ENCODE assay signal across 8 cellular contexts in the genomic region with DNA sequence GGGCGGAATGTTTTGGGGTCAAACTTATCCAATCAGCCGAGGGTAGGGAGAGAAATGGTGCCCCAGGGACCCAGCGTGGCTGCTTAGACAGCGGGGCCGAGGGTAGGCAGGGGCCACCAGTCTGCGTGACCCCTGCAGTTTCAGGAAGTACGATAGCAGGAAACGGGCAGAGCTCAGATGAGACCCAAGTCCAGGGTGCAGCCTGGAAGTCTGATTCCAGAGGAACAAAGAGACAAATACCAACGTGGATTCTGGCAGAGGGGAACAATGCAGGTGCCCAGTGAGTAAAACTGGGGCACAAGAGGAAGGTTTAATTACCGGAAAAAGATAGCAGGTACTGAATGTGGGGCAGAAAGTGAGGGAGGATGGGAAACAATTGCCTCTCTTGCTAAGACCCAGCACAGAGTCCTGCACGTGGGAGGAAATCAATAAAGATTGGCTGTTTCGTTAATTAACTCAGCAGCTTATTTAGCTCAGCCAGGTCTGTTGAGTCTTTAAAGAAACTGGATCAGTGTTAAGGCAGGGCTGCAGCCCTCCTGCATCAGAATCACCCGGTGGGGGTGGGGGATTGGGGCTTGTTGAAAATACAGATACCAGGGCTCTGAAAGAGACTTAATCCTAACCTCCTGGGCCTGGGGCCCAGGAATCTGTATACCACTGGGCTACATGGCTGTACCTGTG. TPM values are rescaled to one million over a fixed set of nuclear protein-coding genes. Genes with fewer than 3 reads are reported as not detected.
A peak's percentile ranks its signal among the peaks of the same experiment; 100 is the strongest.
DNase-seq lines count a peak whose midpoint lies in the region; ATAC-seq, FAIRE-seq and TF ChIP-seq lines count a peak whose summit lies in the region.

No MANE protein-coding gene starts in this region.

- peak; percentile 55 for TF ChIP-seq POLR2A in GM12878 (IDR thresholded peaks at IDR 0.05; ENCODE audit: low read depth, low read length)
- no peak for TF ChIP-seq POLR2A in H54 (IDR thresholded peaks at IDR 0.05; ENCODE audit: low read depth, low read length)

- H3K4me1 ChIP-seq in GM12878 (ENCODE audit: control insufficient read depth, insufficient read depth, low read length): peaks cover 15% of the 10 kb centered on the region

- peaks cover 9% of the 10 kb centered on the region for H3K27me3 Mint-ChIP-seq in nephron (ENCODE audit: low read depth)

- BruUV-seq in GM12878 (replicated peaks; lab: Mats Ljungman, UMichigan): TSS peak; percentile 93

- POLR2A ChIA-PET in GM12878 (lab: Charles Lee): interaction anchor here (0.7 to 1.4 kb wide), 6 partner anchors 10 to 100 kb away, joined by 3 to 8 read pairs (median 4); partner anchors contain the start of genes CBX3 and NFE2L3

- H3K4me3 Mint-ChIP-seq in nephron: peak overlapping the region; percentile 78 to 84 (median 82)

- peak overlapping the region; percentile 55 for H3K9ac ChIP-seq in GM12878 (ENCODE audit: control insufficient read depth, insufficient read depth, low read length)

- FAIRE-seq in GM12878 (lab: Jason Lieb, UNC) (no peak), H54 (lab: Jason Lieb, UNC) (no peak)

- no peaks in the 10 kb centered on the region for H3K36me3 Mint-ChIP-seq in nephron (ENCODE audit: low read depth)

- CTCF ChIA-PET in GM12878 (lab: Yijun Ruan, JAX): interaction anchor here (0.5 to 1.7 kb wide), 8 partner anchors 11 to 264 kb away, joined by 3 to 15 read pairs (median 4); no protein-coding TSS in a partner anchor

- SMC1A ChIA-PET in GM12878 (lab: Charles Lee; ENCODE audit: uncharacterized antibody, unreplicated experiment): interaction anchor here (0.7 to 1.2 kb wide), 5 partner anchors 10 to 264 kb away, joined by 3 to 4 read pairs (median 4); no protein-coding TSS in a partner anchor

- TF ChIP-seq RAD21 in GM12878 (IDR thresholded peaks at IDR 0.05; ENCODE audit: insufficient read depth, low read depth, low read length): no peak

- TF ChIP-seq CTCF in GM10266 (IDR thresholded peaks at IDR 0.05; ENCODE audit: control insufficient read depth, insufficient read depth, low read depth, missing control alignments) (no peak), GM12878 (IDR thresholded peaks at IDR 0.05 in 2 of 3, conservative IDR thresholded peaks at IDR 0.05 in 1 of 3; ENCODE audit: control insufficient read depth in 2 of 3, extremely low read depth in 1 of 3, insufficient read depth in 1 of 3, low read depth in 3 of 3, low read length in 3 of 3) (no peak), nephron (IDR thresholded peaks at IDR 0.05; ENCODE audit: unreplicated experiment in 3 of 3) (no peak)

- H2AFZ ChIP-seq in GM12878 (ENCODE audit: control insufficient read depth, low read depth, low read length): peak overlapping the region; percentile 65

- TF ChIP-seq EP300 in GM12878 (IDR thresholded peaks at IDR 0.05; ENCODE audit: borderline replicate concordance in 1 of 2, control insufficient read depth in 1 of 2, low read depth in 2 of 2, low read length in 2 of 2): no peak

- no peaks in the 10 kb centered on the region for H4K20me1 ChIP-seq in GM12878 (ENCODE audit: control insufficient read depth, insufficient read depth)

- ATAC-seq in HG03159 (IDR thresholded peaks at IDR 0.05; ENCODE audit: unreplicated experiment) (peak; percentile 46), GM12878 (peak; percentile 87), HG02763 (IDR thresholded peaks at IDR 0.05; ENCODE audit: unreplicated experiment) (no peak), GM19328 (IDR thresholded peaks at IDR 0.05; ENCODE audit: unreplicated experiment) (no peak)

- no peaks in the 10 kb centered on the region for H3K9me3 Mint-ChIP-seq in nephron

- intact Hi-C loops in GM12878 (cut with micrococcal nuclease; ENCODE audit: unreplicated experiment): no loop called here

- in situ Hi-C loops in GM12878 (cut with MboI): no loop called here

- H3K4me1 Mint-ChIP-seq in nephron: peaks cover 15% of the 10 kb centered on the region

- peak; percentile 31 for DNase-seq in GM10266 (ENCODE audit: extremely low spot score)
- DNase-seq in GM12878 (ENCODE audit: low read depth, low spot score): no peak
- DNase-seq in stimulated activated CD8-positive, alpha-beta memory T cell treated with anti-CD3 and anti-CD28 coated beads, Interleukin-4, amount 100 ng/mL, for 48 hours: no peak
- no peak for DNase-seq in H54 (ENCODE audit: insufficient read length, low spot score)

- H3K36me3 ChIP-seq in GM12878 (ENCODE audit: control insufficient read depth in 2 of 2, insufficient read depth in 2 of 2, low read length in 1 of 2): no peaks in the 10 kb centered on the region

- peak overlapping the region; percentile 58 for H3K4me3 ChIP-seq in GM12878

- RAD21 ChIA-PET in GM12878 (lab: Charles Lee; ENCODE audit: unreplicated experiment): interaction anchor here (0.9 to 2.4 kb wide), 10 partner anchors 9 to 297 kb away, joined by 3 to 8 read pairs (median 5); partner anchors contain the start of gene NFE2L3

- H3K27ac Mint-ChIP-seq in nephron: peak overlapping the region; percentile 80 to 94 (median 94)

- H3K27me3 ChIP-seq in GM12878 (replicated peaks in 1 of 2; ENCODE audit: control insufficient read depth in 2 of 2, insufficient read depth in 2 of 2, low read length in 1 of 2): no peaks in the 10 kb centered on the region

- H3K4me2 ChIP-seq in GM12878 (ENCODE audit: control insufficient read depth, insufficient read depth): peak overlapping the region; percentile 84

- H3K9me3 ChIP-seq in GM12878 (replicated peaks; ENCODE audit: control insufficient read depth, insufficient read depth, low read length): no peaks in the 10 kb centered on the region

- WGBS in GM12878 (ENCODE audit: insufficient coverage, insufficient replicate concordance, low lambda C conversion rate, missing lambda C conversion rate): 0% methylated on average over 13 of the region's 13 CpGs

- peak overlapping the region; percentile 63 for H3K27ac ChIP-seq in GM12878 (ENCODE audit: control insufficient read depth, insufficient read depth)

- peaks cover 5% of the 10 kb centered on the region for H3K79me2 ChIP-seq in GM12878 (ENCODE audit: control insufficient read depth, insufficient read depth, low read length)

TF ChIP-seq in GM12878, 131 proteins besides CTCF, POLR2A, EP300 and RAD21 (continues in another document):
- TF ChIP-seq WRNIP1 (IDR thresholded peaks at IDR 0.05; ENCODE audit: borderline replicate concordance, low read depth, low read length): no peak
- TF ChIP-seq, protein P1, sequence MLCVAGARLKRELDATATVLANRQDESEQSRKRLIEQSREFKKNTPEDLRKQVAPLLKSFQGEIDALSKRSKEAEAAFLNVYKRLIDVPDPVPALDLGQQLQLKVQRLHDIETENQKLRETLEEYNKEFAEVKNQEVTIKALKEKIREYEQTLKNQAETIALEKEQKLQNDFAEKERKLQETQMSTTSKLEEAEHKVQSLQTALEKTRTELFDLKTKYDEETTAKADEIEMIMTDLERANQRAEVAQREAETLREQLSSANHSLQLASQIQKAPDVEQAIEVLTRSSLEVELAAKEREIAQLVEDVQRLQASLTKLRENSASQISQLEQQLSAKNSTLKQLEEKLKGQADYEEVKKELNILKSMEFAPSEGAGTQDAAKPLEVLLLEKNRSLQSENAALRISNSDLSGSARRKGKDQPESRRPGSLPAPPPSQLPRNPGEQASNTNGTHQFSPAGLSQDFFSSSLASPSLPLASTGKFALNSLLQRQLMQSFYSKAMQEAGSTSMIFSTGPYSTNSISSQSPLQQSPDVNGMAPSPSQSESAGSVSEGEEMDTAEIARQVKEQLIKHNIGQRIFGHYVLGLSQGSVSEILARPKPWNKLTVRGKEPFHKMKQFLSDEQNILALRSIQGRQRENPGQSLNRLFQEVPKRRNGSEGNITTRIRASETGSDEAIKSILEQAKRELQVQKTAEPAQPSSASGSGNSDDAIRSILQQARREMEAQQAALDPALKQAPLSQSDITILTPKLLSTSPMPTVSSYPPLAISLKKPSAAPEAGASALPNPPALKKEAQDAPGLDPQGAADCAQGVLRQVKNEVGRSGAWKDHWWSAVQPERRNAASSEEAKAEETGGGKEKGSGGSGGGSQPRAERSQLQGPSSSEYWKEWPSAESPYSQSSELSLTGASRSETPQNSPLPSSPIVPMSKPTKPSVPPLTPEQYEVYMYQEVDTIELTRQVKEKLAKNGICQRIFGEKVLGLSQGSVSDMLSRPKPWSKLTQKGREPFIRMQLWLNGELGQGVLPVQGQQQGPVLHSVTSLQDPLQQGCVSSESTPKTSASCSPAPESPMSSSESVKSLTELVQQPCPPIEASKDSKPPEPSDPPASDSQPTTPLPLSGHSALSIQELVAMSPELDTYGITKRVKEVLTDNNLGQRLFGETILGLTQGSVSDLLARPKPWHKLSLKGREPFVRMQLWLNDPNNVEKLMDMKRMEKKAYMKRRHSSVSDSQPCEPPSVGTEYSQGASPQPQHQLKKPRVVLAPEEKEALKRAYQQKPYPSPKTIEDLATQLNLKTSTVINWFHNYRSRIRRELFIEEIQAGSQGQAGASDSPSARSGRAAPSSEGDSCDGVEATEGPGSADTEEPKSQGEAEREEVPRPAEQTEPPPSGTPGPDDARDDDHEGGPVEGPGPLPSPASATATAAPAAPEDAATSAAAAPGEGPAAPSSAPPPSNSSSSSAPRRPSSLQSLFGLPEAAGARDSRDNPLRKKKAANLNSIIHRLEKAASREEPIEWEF (IDR thresholded peaks at IDR 0.05; ENCODE audit: insufficient replicate concordance, low read depth, low read length): no peak

RNA-seq across cellular contexts. Expression of gene NFE2L3, which starts 50.4 kb away (rescaled TPM):
- 31.0 and 35.3 TPM in 2 replicates for total RNA-seq in GM12878 (2013; cell fraction: nucleolus; rRNA removed)
- 17.2 and 17.4 TPM in 2 replicates for total RNA-seq in GM12878 (2014; rRNA removed)
- total RNA-seq in GM12878 (2014; rRNA removed; fragmentation: Illumina TruSeq; extraction: Trizol): 21.0 and 21.2 TPM in 2 replicates
- total RNA-seq in GM12878 (2021): 14.5 and 15.7 TPM in 2 replicates
- 4.8 TPM for polyA plus RNA-seq in GM12878 (2011; ENCODE audit: low read depth)
- 34.9 and 45.3 TPM in 2 replicates for polyA plus RNA-seq in GM12878 (2011; rRNA removed)
- polyA plus RNA-seq in GM12878 (2011; cell fraction: cytosol; rRNA removed): 11.7 and 17.7 TPM in 2 replicates
- 14.0 and 14.4 TPM in 2 replicates for polyA plus RNA-seq in GM12878 (2011; cell fraction: nucleus; rRNA removed)
- polyA plus RNA-seq in GM12878 (2012): 6.8 and 11.8 TPM in 2 replicates
- polyA plus RNA-seq in GM12878 (2014; fragmentation: Illumina TruSeq; extraction: Trizol): 21.6 and 24.9 TPM in 2 replicates
- polyA plus RNA-seq in GM12878 (2014; fragmentation: Nextera tagmentation; extraction: Ambion mirVana): 1 to 10 TPM; 4.9 to 8.9 TPM
- polyA plus RNA-seq in GM12878 (2014; rRNA removed): 10.2 and 11.5 TPM in 2 replicates
- 1 to 10 TPM; 4.4 to 6.8 TPM for polyA plus RNA-seq in GM12878 (2016; fragmentation: Nextera tagmentation; extraction: Ambion mirVana)
- polyA minus RNA-seq in GM12878 (2011; rRNA and poly(A)+ RNA removed): 20.6 and 35.0 TPM in 2 replicates
- polyA minus RNA-seq in GM12878 (2011; cell fraction: cytosol; rRNA and poly(A)+ RNA removed): 11.5 and 11.9 TPM in 2 replicates
- 11.0 and 12.6 TPM in 2 replicates for polyA minus RNA-seq in GM12878 (2011; cell fraction: nucleus; rRNA and poly(A)+ RNA removed)

Comparison
In these comparisons a context has a peak if more than half of its experiments do, and no peak if none do; other contexts are left out.
1. ATAC-seq: peak in HG03159 (single experiment) and GM12878 (single experiment); none in HG02763 (single experiment) and GM19328 (single experiment).